1 cellular context compared by ENCODE assay signal in the genomic region with DNA sequence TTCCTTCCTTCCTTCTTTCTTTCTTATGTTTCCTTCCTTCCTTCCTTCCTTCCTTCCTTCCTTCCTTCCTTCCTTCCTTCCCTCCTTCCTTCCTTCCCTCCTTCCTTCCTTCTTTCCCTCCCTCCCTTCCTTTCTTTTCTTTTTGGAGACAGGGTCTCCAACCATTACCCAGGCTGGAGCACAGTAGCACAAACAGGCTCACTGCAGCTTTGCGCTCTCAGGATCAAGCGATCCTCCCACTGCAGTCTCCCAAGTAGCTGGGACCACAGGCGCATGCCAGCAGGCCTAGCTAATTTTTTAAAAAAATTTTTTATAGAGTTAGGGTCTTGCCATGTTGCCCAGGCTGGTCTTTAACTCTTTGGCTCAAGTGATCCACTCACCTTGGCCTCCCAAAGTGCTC.
A peak's percentile ranks its signal among the peaks of the same experiment; 100 is the strongest.
TF ChIP-seq lines count a peak whose summit lies in the region.

No MANE protein-coding gene starts in this region.

TF ChIP-seq in HEK293, 187 proteins besides CTCF, POLR2A, EP300 and RAD21 (continued from another document):
- TF ChIP-seq, protein P1, sequence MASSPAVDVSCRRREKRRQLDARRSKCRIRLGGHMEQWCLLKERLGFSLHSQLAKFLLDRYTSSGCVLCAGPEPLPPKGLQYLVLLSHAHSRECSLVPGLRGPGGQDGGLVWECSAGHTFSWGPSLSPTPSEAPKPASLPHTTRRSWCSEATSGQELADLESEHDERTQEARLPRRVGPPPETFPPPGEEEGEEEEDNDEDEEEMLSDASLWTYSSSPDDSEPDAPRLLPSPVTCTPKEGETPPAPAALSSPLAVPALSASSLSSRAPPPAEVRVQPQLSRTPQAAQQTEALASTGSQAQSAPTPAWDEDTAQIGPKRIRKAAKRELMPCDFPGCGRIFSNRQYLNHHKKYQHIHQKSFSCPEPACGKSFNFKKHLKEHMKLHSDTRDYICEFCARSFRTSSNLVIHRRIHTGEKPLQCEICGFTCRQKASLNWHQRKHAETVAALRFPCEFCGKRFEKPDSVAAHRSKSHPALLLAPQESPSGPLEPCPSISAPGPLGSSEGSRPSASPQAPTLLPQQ (tag by site-specific recombination; IDR thresholded peaks at IDR 0.05), result no peak
- TF ChIP-seq ZNF366 (tag by site-specific recombination; conservative IDR thresholded peaks at IDR 0.05) (peak; percentile 50), ZNF354C (tag by site-specific recombination; IDR thresholded peaks at IDR 0.05; ENCODE audit: borderline replicate concordance, low read depth) (no peak)
